ENCODE assay signal across 1 cellular context in the genomic region with DNA sequence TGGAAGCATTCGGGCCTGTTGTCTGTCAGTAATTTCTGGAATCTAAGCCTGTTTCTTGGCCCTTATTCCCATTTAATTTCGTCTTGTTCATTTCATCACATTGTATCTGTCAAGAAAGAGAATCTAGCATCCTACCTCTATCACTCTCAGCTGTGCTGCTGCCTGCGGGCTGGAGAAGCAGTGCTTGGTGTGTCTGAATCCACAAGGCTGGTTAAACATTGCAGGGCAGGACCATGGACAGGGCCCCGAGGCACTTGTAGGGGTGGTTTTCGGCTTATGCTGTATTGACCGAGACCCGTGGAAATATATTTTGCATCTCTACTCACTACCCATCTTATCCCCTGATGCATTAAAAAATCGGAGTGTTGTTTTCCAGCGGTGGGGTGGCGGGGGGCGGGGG.
TF ChIP-seq lines count a peak whose summit lies in the region.

No MANE protein-coding gene starts in this region.

TF ChIP-seq in HepG2, 621 proteins besides CTCF, POLR2A, EP300 and RAD21 (continued from another document and continues in another):
- TF ChIP-seq, protein P1, sequence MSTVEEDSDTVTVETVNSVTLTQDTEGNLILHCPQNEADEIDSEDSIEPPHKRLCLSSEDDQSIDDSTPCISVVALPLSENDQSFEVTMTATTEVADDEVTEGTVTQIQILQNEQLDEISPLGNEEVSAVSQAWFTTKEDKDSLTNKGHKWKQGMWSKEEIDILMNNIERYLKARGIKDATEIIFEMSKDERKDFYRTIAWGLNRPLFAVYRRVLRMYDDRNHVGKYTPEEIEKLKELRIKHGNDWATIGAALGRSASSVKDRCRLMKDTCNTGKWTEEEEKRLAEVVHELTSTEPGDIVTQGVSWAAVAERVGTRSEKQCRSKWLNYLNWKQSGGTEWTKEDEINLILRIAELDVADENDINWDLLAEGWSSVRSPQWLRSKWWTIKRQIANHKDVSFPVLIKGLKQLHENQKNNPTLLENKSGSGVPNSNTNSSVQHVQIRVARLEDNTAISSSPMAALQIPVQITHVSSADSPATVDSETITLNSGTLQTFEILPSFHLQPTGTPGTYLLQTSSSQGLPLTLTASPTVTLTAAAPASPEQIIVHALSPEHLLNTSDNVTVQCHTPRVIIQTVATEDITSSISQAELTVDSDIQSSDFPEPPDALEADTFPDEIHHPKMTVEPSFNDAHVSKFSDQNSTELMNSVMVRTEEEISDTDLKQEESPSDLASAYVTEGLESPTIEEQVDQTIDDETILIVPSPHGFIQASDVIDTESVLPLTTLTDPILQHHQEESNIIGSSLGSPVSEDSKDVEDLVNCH (CRISPR knock-in tag; IDR thresholded peaks at IDR 0.05): no peak
- peak; percentile 51 for TF ChIP-seq RARA (CRISPR knock-in tag; IDR thresholded peaks at IDR 0.05)
- TF ChIP-seq, protein P2, sequence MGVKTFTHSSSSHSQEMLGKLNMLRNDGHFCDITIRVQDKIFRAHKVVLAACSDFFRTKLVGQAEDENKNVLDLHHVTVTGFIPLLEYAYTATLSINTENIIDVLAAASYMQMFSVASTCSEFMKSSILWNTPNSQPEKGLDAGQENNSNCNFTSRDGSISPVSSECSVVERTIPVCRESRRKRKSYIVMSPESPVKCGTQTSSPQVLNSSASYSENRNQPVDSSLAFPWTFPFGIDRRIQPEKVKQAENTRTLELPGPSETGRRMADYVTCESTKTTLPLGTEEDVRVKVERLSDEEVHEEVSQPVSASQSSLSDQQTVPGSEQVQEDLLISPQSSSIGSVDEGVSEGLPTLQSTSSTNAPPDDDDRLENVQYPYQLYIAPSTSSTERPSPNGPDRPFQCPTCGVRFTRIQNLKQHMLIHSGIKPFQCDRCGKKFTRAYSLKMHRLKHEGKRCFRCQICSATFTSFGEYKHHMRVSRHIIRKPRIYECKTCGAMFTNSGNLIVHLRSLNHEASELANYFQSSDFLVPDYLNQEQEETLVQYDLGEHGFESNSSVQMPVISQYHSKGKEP (CRISPR knock-in tag; IDR thresholded peaks at IDR 0.05): peak; percentile 95
- peak; percentile 28; the same call in 1 of the 2 replicates for TF ChIP-seq ATF7-NPFF (CRISPR knock-in tag; IDR thresholded peaks at IDR 0.05; ENCODE audit: low read depth)
- TF ChIP-seq, protein P3, sequence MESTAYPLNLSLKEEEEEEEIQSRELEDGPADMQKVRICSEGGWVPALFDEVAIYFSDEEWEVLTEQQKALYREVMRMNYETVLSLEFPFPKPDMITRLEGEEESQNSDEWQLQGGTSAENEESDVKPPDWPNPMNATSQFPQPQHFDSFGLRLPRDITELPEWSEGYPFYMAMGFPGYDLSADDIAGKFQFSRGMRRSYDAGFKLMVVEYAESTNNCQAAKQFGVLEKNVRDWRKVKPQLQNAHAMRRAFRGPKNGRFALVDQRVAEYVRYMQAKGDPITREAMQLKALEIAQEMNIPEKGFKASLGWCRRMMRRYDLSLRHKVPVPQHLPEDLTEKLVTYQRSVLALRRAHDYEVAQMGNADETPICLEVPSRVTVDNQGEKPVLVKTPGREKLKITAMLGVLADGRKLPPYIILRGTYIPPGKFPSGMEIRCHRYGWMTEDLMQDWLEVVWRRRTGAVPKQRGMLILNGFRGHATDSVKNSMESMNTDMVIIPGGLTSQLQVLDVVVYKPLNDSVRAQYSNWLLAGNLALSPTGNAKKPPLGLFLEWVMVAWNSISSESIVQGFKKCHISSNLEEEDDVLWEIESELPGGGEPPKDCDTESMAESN (CRISPR knock-in tag; conservative IDR thresholded peaks at IDR 0.05): 0 out of 2 replicates have a peak, but pooled peaks have one; percentile 33
- peak; percentile 75 for TF ChIP-seq ELF3 (CRISPR knock-in tag; IDR thresholded peaks at IDR 0.05)
- peak; percentile 89 for TF ChIP-seq SALL1 (CRISPR knock-in tag; IDR thresholded peaks at IDR 0.05)
- TF ChIP-seq, protein P4, sequence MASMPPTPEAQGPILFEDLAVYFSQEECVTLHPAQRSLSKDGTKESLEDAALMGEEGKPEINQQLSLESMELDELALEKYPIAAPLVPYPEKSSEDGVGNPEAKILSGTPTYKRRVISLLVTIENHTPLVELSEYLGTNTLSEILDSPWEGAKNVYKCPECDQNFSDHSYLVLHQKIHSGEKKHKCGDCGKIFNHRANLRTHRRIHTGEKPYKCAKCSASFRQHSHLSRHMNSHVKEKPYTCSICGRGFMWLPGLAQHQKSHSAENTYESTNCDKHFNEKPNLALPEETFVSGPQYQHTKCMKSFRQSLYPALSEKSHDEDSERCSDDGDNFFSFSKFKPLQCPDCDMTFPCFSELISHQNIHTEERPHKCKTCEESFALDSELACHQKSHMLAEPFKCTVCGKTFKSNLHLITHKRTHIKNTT (CRISPR knock-in tag; IDR thresholded peaks at IDR 0.05): no peak
- TF ChIP-seq, protein P5, sequence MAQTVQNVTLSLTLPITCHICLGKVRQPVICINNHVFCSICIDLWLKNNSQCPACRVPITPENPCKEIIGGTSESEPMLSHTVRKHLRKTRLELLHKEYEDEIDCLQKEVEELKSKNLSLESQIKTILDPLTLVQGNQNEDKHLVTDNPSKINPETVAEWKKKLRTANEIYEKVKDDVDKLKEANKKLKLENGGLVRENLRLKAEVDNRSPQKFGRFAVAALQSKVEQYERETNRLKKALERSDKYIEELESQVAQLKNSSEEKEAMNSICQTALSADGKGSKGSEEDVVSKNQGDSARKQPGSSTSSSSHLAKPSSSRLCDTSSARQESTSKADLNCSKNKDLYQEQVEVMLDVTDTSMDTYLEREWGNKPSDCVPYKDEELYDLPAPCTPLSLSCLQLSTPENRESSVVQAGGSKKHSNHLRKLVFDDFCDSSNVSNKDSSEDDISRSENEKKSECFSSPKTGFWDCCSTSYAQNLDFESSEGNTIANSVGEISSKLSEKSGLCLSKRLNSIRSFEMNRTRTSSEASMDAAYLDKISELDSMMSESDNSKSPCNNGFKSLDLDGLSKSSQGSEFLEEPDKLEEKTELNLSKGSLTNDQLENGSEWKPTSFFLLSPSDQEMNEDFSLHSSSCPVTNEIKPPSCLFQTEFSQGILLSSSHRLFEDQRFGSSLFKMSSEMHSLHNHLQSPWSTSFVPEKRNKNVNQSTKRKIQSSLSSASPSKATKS (CRISPR knock-in tag; IDR thresholded peaks at IDR 0.05): no peak
- 0 out of 2 replicates have a peak, but pooled peaks have one; percentile 44 for TF ChIP-seq NR1H2 (CRISPR knock-in tag; IDR thresholded peaks at IDR 0.05; ENCODE audit: borderline replicate concordance, low read depth)
- TF ChIP-seq, protein P6, sequence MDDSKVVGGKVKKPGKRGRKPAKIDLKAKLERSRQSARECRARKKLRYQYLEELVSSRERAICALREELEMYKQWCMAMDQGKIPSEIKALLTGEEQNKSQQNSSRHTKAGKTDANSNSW (CRISPR knock-in tag; IDR thresholded peaks at IDR 0.05; ENCODE audit: borderline replicate concordance): no peak
- peak; percentile 42; the same call in 1 of the 2 replicates for TF ChIP-seq ZBTB20 (CRISPR knock-in tag; IDR thresholded peaks at IDR 0.05; ENCODE audit: borderline replicate concordance, low read depth)
- TF ChIP-seq, protein P7, sequence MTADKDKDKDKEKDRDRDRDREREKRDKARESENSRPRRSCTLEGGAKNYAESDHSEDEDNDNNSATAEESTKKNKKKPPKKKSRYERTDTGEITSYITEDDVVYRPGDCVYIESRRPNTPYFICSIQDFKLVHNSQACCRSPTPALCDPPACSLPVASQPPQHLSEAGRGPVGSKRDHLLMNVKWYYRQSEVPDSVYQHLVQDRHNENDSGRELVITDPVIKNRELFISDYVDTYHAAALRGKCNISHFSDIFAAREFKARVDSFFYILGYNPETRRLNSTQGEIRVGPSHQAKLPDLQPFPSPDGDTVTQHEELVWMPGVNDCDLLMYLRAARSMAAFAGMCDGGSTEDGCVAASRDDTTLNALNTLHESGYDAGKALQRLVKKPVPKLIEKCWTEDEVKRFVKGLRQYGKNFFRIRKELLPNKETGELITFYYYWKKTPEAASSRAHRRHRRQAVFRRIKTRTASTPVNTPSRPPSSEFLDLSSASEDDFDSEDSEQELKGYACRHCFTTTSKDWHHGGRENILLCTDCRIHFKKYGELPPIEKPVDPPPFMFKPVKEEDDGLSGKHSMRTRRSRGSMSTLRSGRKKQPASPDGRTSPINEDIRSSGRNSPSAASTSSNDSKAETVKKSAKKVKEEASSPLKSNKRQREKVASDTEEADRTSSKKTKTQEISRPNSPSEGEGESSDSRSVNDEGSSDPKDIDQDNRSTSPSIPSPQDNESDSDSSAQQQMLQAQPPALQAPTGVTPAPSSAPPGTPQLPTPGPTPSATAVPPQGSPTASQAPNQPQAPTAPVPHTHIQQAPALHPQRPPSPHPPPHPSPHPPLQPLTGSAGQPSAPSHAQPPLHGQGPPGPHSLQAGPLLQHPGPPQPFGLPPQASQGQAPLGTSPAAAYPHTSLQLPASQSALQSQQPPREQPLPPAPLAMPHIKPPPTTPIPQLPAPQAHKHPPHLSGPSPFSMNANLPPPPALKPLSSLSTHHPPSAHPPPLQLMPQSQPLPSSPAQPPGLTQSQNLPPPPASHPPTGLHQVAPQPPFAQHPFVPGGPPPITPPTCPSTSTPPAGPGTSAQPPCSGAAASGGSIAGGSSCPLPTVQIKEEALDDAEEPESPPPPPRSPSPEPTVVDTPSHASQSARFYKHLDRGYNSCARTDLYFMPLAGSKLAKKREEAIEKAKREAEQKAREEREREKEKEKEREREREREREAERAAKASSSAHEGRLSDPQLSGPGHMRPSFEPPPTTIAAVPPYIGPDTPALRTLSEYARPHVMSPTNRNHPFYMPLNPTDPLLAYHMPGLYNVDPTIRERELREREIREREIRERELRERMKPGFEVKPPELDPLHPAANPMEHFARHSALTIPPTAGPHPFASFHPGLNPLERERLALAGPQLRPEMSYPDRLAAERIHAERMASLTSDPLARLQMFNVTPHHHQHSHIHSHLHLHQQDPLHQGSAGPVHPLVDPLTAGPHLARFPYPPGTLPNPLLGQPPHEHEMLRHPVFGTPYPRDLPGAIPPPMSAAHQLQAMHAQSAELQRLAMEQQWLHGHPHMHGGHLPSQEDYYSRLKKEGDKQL (CRISPR knock-in tag; IDR thresholded peaks at IDR 0.05; ENCODE audit: low read depth): no peak
- no peak for TF ChIP-seq ZNF326 (CRISPR knock-in tag; IDR thresholded peaks at IDR 0.05; ENCODE audit: borderline replicate concordance)
- TF ChIP-seq, protein P8, sequence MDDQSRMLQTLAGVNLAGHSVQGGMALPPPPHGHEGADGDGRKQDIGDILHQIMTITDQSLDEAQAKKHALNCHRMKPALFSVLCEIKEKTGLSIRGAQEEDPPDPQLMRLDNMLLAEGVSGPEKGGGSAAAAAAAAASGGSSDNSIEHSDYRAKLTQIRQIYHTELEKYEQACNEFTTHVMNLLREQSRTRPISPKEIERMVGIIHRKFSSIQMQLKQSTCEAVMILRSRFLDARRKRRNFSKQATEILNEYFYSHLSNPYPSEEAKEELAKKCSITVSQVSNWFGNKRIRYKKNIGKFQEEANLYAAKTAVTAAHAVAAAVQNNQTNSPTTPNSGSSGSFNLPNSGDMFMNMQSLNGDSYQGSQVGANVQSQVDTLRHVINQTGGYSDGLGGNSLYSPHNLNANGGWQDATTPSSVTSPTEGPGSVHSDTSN (CRISPR knock-in tag; IDR thresholded peaks at IDR 0.05; ENCODE audit: borderline replicate concordance): 0 out of 2 replicates have a peak, but pooled peaks have one; percentile 75
- TF ChIP-seq ZNF749 (CRISPR knock-in tag; IDR thresholded peaks at IDR 0.05; ENCODE audit: borderline replicate concordance): no peak
- TF ChIP-seq, protein P9, sequence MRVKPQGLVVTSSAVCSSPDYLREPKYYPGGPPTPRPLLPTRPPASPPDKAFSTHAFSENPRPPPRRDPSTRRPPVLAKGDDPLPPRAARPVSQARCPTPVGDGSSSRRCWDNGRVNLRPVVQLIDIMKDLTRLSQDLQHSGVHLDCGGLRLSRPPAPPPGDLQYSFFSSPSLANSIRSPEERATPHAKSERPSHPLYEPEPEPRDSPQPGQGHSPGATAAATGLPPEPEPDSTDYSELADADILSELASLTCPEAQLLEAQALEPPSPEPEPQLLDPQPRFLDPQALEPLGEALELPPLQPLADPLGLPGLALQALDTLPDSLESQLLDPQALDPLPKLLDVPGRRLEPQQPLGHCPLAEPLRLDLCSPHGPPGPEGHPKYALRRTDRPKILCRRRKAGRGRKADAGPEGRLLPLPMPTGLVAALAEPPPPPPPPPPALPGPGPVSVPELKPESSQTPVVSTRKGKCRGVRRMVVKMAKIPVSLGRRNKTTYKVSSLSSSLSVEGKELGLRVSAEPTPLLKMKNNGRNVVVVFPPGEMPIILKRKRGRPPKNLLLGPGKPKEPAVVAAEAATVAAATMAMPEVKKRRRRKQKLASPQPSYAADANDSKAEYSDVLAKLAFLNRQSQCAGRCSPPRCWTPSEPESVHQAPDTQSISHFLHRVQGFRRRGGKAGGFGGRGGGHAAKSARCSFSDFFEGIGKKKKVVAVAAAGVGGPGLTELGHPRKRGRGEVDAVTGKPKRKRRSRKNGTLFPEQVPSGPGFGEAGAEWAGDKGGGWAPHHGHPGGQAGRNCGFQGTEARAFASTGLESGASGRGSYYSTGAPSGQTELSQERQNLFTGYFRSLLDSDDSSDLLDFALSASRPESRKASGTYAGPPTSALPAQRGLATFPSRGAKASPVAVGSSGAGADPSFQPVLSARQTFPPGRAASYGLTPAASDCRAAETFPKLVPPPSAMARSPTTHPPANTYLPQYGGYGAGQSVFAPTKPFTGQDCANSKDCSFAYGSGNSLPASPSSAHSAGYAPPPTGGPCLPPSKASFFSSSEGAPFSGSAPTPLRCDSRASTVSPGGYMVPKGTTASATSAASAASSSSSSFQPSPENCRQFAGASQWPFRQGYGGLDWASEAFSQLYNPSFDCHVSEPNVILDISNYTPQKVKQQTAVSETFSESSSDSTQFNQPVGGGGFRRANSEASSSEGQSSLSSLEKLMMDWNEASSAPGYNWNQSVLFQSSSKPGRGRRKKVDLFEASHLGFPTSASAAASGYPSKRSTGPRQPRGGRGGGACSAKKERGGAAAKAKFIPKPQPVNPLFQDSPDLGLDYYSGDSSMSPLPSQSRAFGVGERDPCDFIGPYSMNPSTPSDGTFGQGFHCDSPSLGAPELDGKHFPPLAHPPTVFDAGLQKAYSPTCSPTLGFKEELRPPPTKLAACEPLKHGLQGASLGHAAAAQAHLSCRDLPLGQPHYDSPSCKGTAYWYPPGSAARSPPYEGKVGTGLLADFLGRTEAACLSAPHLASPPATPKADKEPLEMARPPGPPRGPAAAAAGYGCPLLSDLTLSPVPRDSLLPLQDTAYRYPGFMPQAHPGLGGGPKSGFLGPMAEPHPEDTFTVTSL (CRISPR knock-in tag; IDR thresholded peaks at IDR 0.05; ENCODE audit: borderline replicate concordance): no peak
- no peak for TF ChIP-seq GABPB1 (CRISPR knock-in tag; IDR thresholded peaks at IDR 0.05)
- 0 out of 2 replicates have a peak, but pooled peaks have one; percentile 26 for TF ChIP-seq TAF1 (CRISPR knock-in tag; IDR thresholded peaks at IDR 0.05)
- no peak for TF ChIP-seq JARID2 (CRISPR knock-in tag; IDR thresholded peaks at IDR 0.05; ENCODE audit: insufficient replicate concordance)
- TF ChIP-seq, protein P10, sequence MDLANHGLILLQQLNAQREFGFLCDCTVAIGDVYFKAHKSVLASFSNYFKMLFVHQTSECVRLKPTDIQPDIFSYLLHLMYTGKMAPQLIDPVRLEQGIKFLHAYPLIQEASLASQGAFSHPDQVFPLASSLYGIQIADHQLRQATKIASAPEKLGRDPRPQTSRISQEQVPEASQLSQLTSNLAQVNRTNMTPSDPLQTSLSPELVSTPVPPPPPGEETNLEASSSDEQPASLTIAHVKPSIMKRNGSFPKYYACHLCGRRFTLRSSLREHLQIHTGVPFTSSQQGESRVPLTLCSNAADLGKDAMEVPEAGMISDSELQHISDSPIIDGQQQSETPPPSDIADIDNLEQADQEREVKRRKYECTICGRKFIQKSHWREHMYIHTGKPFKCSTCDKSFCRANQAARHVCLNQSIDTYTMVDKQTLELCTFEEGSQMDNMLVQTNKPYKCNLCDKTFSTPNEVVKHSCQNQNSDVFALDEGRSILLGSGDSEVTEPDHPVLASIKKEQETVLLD (CRISPR knock-in tag; IDR thresholded peaks at IDR 0.05; ENCODE audit: low read depth): no peak
- peak in 1 of 2 experiments; percentile 89; a peak in 2 of 4 replicates for TF ChIP-seq KLF16 (CRISPR knock-in tag; IDR thresholded peaks at IDR 0.05)
- peak; percentile 90 for TF ChIP-seq TGIF2 (CRISPR knock-in tag; IDR thresholded peaks at IDR 0.05)
- TF ChIP-seq SIX4 (CRISPR knock-in tag; IDR thresholded peaks at IDR 0.05): peak; percentile 72; the same call in 1 of the 2 replicates
